Comparison of ENCODE assay signal across 21 cellular contexts in genomic region chr6:72761767-72762166, GRCh38.
DNase-seq lines count a peak whose midpoint lies in the region; ATAC-seq, FAIRE-seq and TF ChIP-seq lines count a peak whose summit lies in the region.
"Had no signal": no experiment of that assay in that cellular context is flagged by ENCODE, and none has a peak within 500 bp of the region (broad histone marks: within the 10 kb centered on the region; RNA-seq: fewer than 3 reads in every experiment).

No MANE protein-coding gene starts in this region.

- no peak overlapping the region for H3K4me2 ChIP-seq in osteoblast (ENCODE audit: insufficient read depth, low read length)

- no peak for TF ChIP-seq POLR2A in breast epithelium (IDR thresholded peaks at IDR 0.05)

- ATAC-seq in SK-N-SH treated with all-trans-retinoic acid at 6 μM for 48 hours (peak; percentile 61), GM21786 (IDR thresholded peaks at IDR 0.05; ENCODE audit: unreplicated experiment) (no peak), GM18858 (IDR thresholded peaks at IDR 0.05; ENCODE audit: unreplicated experiment) (no peak)
- ATAC-seq: Right ventricle myocardium inferior had no signal

- H3K27ac ChIP-seq in osteoblast (ENCODE audit: low read depth, low read length) = no peak overlapping the region
- no peak overlapping the region for H3K27ac ChIP-seq in kidney (ENCODE audit: low read depth in 2 of 2, low read length in 2 of 2)
- no peak overlapping the region for H3K27ac ChIP-seq in breast epithelium
- H3K27ac ChIP-seq: HL-60, SK-N-MC had no signal

- no peak for TF ChIP-seq CTCF in osteoblast (IDR thresholded peaks at IDR 0.05; ENCODE audit: extremely low read depth, low read depth, low read length)
- no peak for TF ChIP-seq CTCF in kidney (IDR thresholded peaks at IDR 0.05; ENCODE audit: borderline replicate concordance, extremely low read depth, insufficient read depth)
- TF ChIP-seq CTCF in breast epithelium (IDR thresholded peaks at IDR 0.05) = no peak

- DNase-seq in ELF-1 (ENCODE audit: low read depth, low spot score) = peak; percentile 36
- DNase-seq in left kidney (ENCODE audit: low read depth, low spot score) = peak; percentile 11
- DNase-seq in osteoblast (ENCODE audit: insufficient read length, low spot score, missing footprints) = no peak
- DNase-seq in kidney = no peak
- no peak for DNase-seq in breast epithelium (ENCODE audit: low spot score in 2 of 2)
- DNase-seq: C1 segment of cervical spinal cord; CD8-positive, alpha-beta memory T cell; Kasumi-1; MG63; NCI-H1048; NCI-H146; NCI-H510A treated with DMSO at 0.1 percent for 48 hours; NCI-H774 had no signal

- FAIRE-seq in kidney (lab: Jason Lieb, UNC) = no peak
- FAIRE-seq: HTR-8/SVneo had no signal

- H3K36me3 ChIP-seq in osteoblast (ENCODE audit: insufficient read depth, low read length) (no peaks in the 10 kb centered on the region), kidney (ENCODE audit: control insufficient read depth in 1 of 2, insufficient read depth in 2 of 2, low read length in 2 of 2) (no peaks in the 10 kb centered on the region), breast epithelium (no peaks in the 10 kb centered on the region)
- H3K36me3 ChIP-seq: HAP-1, MG63 had no signal

- intact Hi-C loops in kidney (cut with DNase I) = no loop called here
- intact Hi-C loops in breast epithelium (cut with DNase I; ENCODE audit: low total_unique reads) = no loop called here

- no peak overlapping the region for H3K4me3 ChIP-seq in osteoblast (ENCODE audit: insufficient read depth, low read length)
- H3K4me3 ChIP-seq in kidney (ENCODE audit: low read length in 2 of 2) = no peak overlapping the region
- no peak overlapping the region for H3K4me3 ChIP-seq in breast epithelium
- H3K4me3 ChIP-seq: HAP-1, MG63, SK-N-MC had no signal

- no peaks in the 10 kb centered on the region for H4K20me1 ChIP-seq in osteoblast (ENCODE audit: insufficient read depth, low read length)

- no peak overlapping the region for H3K9ac ChIP-seq in kidney (ENCODE audit: low read length in 2 of 2)

- peak overlapping the region; percentile 9 for H2AFZ ChIP-seq in osteoblast (ENCODE audit: low read length)

- no peaks in the 10 kb centered on the region for H3K79me2 ChIP-seq in osteoblast (ENCODE audit: insufficient read depth, low read length)

- H3K27me3 ChIP-seq in osteoblast (ENCODE audit: insufficient read depth, low read length) (no peaks in the 10 kb centered on the region), breast epithelium (no peaks in the 10 kb centered on the region)
- H3K27me3 ChIP-seq: MG63 had no signal

- H3K9me3 ChIP-seq in osteoblast (ENCODE audit: low read depth, low read length) (no peaks in the 10 kb centered on the region), kidney (ENCODE audit: control insufficient read depth in 1 of 2, low read length in 2 of 2) (no peaks in the 10 kb centered on the region), breast epithelium (no peaks in the 10 kb centered on the region)
- H3K9me3 ChIP-seq: HAP-1, MG63 had no signal

- H3K4me1 ChIP-seq in osteoblast (ENCODE audit: insufficient read depth, low read length) (peaks cover 14% of the 10 kb centered on the region), kidney (ENCODE audit: control insufficient read depth in 1 of 2, insufficient read depth in 1 of 2, low read depth in 1 of 2, low read length in 2 of 2) (no peaks in the 10 kb centered on the region), breast epithelium (no peaks in the 10 kb centered on the region)
- H3K4me1 ChIP-seq: HAP-1 had no signal

TF ChIP-seq in SK-N-SH treated with all-trans-retinoic acid at 6 μM for 48 hours, 23 proteins besides CTCF, POLR2A, EP300 and RAD21:
- TF ChIP-seq ZNF70 (CRISPR knock-in tag; IDR thresholded peaks at IDR 0.05) (no peak), BACH2 (CRISPR knock-in tag; IDR thresholded peaks at IDR 0.05; ENCODE audit: borderline replicate concordance) (no peak), RARB (CRISPR knock-in tag; IDR thresholded peaks at IDR 0.05) (no peak), ZC3H10 (CRISPR knock-in tag; IDR thresholded peaks at IDR 0.05) (no peak), ZNF565 (CRISPR knock-in tag; conservative IDR thresholded peaks at IDR 0.05; ENCODE audit: low read depth) (no peak), ISL1 (CRISPR knock-in tag; IDR thresholded peaks at IDR 0.05) (peak; percentile 36; the same call in 1 of the 2 replicates)

Comparison
In these comparisons a context has a peak if more than half of its experiments do, and no peak if none do; other contexts are left out.
1. DNase-seq: peak in ELF-1 (single experiment) and left kidney (single experiment); none in osteoblast (single experiment), kidney (single experiment) and breast epithelium (0 of 2).